ENCODE assay signal across 1 cellular context in the genomic region with DNA sequence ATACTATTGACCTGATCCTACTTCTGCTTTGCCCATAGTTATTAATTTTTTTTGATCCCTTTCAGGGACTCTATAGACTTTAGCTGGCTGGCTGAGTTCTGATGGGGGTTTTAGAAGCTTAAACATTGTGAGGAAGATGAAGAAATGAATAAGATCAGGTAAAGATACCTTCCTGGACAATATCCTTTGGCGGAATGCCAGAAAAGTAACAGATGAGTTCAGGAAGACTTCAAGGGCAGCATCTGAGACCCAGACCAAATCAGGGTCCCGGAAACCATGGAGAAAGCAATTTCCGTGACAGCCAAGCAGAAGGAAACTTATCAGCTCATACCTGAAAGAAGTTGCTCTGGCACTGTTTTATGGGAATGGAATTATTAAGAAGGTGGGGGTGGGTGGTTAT.
TF ChIP-seq lines count a peak whose summit lies in the region.

No MANE protein-coding gene starts in this region.

TF ChIP-seq in GM23338, 12 proteins besides CTCF, POLR2A, EP300 and RAD21:
- TF ChIP-seq EZH2 (IDR thresholded peaks at IDR 0.05; ENCODE audit: low read depth, unreplicated experiment) (no peak), EZH2phosphoT487 (IDR thresholded peaks at IDR 0.05; ENCODE audit: unreplicated experiment) (no peak), NANOG (IDR thresholded peaks at IDR 0.05; ENCODE audit: borderline replicate concordance) (no peak), ZNF114 (CRISPR knock-in tag; IDR thresholded peaks at IDR 0.05) (no peak), CREB1 (CRISPR knock-in tag; IDR thresholded peaks at IDR 0.05; ENCODE audit: low read depth) (no peak), STAT1 (IDR thresholded peaks at IDR 0.05; ENCODE audit: unreplicated experiment) (no peak), JUNB (IDR thresholded peaks at IDR 0.05; ENCODE audit: unreplicated experiment) (no peak), ZNF462 (CRISPR knock-in tag; IDR thresholded peaks at IDR 0.05) (no peak), ZNF331 (CRISPR knock-in tag; IDR thresholded peaks at IDR 0.05; ENCODE audit: low read depth) (no peak), POLR2AphosphoS5 (IDR thresholded peaks at IDR 0.05; ENCODE audit: low read depth) (no peak)
- TF ChIP-seq, protein P1, sequence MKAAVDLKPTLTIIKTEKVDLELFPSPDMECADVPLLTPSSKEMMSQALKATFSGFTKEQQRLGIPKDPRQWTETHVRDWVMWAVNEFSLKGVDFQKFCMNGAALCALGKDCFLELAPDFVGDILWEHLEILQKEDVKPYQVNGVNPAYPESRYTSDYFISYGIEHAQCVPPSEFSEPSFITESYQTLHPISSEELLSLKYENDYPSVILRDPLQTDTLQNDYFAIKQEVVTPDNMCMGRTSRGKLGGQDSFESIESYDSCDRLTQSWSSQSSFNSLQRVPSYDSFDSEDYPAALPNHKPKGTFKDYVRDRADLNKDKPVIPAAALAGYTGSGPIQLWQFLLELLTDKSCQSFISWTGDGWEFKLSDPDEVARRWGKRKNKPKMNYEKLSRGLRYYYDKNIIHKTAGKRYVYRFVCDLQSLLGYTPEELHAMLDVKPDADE (IDR thresholded peaks at IDR 0.05) = no peak
- TF ChIP-seq, protein P2, sequence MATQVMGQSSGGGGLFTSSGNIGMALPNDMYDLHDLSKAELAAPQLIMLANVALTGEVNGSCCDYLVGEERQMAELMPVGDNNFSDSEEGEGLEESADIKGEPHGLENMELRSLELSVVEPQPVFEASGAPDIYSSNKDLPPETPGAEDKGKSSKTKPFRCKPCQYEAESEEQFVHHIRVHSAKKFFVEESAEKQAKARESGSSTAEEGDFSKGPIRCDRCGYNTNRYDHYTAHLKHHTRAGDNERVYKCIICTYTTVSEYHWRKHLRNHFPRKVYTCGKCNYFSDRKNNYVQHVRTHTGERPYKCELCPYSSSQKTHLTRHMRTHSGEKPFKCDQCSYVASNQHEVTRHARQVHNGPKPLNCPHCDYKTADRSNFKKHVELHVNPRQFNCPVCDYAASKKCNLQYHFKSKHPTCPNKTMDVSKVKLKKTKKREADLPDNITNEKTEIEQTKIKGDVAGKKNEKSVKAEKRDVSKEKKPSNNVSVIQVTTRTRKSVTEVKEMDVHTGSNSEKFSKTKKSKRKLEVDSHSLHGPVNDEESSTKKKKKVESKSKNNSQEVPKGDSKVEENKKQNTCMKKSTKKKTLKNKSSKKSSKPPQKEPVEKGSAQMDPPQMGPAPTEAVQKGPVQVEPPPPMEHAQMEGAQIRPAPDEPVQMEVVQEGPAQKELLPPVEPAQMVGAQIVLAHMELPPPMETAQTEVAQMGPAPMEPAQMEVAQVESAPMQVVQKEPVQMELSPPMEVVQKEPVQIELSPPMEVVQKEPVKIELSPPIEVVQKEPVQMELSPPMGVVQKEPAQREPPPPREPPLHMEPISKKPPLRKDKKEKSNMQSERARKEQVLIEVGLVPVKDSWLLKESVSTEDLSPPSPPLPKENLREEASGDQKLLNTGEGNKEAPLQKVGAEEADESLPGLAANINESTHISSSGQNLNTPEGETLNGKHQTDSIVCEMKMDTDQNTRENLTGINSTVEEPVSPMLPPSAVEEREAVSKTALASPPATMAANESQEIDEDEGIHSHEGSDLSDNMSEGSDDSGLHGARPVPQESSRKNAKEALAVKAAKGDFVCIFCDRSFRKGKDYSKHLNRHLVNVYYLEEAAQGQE (IDR thresholded peaks at IDR 0.05; ENCODE audit: unreplicated experiment) = no peak
